Comparison of ENCODE assay signal across 8 cellular contexts in the genomic region with DNA sequence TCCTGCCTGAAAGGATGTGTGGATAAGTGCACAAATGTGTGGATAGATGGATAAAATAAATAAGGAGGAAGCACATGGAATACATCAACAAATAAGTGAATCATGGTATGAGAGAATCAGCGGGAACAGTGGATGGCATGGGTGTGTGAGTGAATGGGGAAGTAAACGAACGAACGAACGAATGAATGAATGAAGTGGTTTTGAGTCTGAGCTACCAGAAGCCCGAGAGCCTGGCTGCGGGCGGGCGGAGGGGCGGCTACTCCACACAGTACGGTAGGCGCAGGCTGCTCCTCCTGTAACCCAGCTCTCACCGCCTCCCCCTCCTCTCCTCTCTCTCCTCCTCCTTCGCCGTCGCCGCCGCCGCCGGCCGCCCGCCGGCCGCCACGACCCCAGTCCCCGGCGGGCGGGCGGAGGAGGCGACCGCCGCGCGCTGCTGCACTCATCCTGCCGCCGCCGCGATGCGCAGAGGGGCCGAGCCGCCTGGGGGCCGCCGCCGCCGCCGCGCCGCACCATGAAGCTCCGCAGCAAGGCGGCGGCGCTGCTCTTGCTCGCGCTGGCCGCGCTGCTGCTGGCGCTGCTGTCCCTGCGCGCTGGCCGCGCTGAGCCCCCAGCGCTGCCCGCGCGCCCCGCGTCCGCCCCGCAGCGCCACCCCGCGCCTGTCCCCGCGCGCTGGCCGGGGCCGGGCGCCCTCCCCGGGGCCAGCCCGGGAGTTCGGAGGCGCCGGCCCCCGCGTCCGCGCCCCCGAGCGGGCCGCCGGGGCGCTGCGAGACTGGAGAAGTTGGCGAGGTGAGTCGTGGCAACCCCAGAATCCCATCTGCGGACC. TPM values are rescaled to one million over a fixed set of nuclear protein-coding genes. Genes with fewer than 3 reads are reported as not detected.
DNase-seq lines count a peak whose midpoint lies in the region; ATAC-seq and TF ChIP-seq lines count a peak whose summit lies in the region.

GXYLT2 (plus strand) TSS at position 324 of the 823 bp plus-strand sequence; CDS start at position 512, 188 bp downstream.

- peaks cover 9% of the 10 kb centered on the region for H3K4me1 Mint-ChIP-seq in activated CD4-positive, alpha-beta T cell treated with anti-CD3 and anti-CD28 coated beads, Interleukin-2, amount 10 ng/mL, durations not matched to agents 7 days and 5 days
- H3K4me1 Mint-ChIP-seq in endothelial cell (ENCODE audit: unreplicated experiment), result peaks cover 24% of the 10 kb centered on the region
- peaks cover 7% of the 10 kb centered on the region for H3K4me1 Mint-ChIP-seq in memory B cell

- H3K4me3 Mint-ChIP-seq in activated CD4-positive, alpha-beta T cell treated with anti-CD3 and anti-CD28 coated beads, Interleukin-2, amount 10 ng/mL, durations not matched to agents 7 days and 5 days, result peak within 1 kb of the TSS; percentile 69
- H3K4me3 Mint-ChIP-seq in endothelial cell (ENCODE audit: unreplicated experiment) (peak within 1 kb of the TSS; percentile 99), memory B cell (peak within 1 kb of the TSS; percentile 78)

- H3K27ac Mint-ChIP-seq in activated CD4-positive, alpha-beta T cell treated with anti-CD3 and anti-CD28 coated beads, Interleukin-2, amount 10 ng/mL, durations not matched to agents 7 days and 5 days, result no peak within 1 kb of the TSS
- H3K27ac Mint-ChIP-seq in endothelial cell (ENCODE audit: unreplicated experiment) (no peak within 1 kb of the TSS), memory B cell (no peak within 1 kb of the TSS)

- H3K9me3 Mint-ChIP-seq in activated CD4-positive, alpha-beta T cell treated with anti-CD3 and anti-CD28 coated beads, Interleukin-2, amount 10 ng/mL, durations not matched to agents 7 days and 5 days, result peaks cover 9% of the 10 kb centered on the region
- H3K9me3 Mint-ChIP-seq in endothelial cell (ENCODE audit: unreplicated experiment), result no peaks in the 10 kb centered on the region
- no peaks in the 10 kb centered on the region for H3K9me3 Mint-ChIP-seq in memory B cell

- TF ChIP-seq CTCF in endothelial cell (IDR thresholded peaks at IDR 0.05; ENCODE audit: unreplicated experiment), result no peak

- peaks cover 80% of the 10 kb centered on the region for H3K27me3 Mint-ChIP-seq in activated CD4-positive, alpha-beta T cell treated with anti-CD3 and anti-CD28 coated beads, Interleukin-2, amount 10 ng/mL, durations not matched to agents 7 days and 5 days
- H3K27me3 Mint-ChIP-seq in endothelial cell (ENCODE audit: unreplicated experiment) (peaks cover 3% of the 10 kb centered on the region), memory B cell (peaks cover 31% of the 10 kb centered on the region)

- peak; percentile 66 for ATAC-seq in memory B cell (ENCODE audit: low read depth)

- no peaks in the 10 kb centered on the region for H3K36me3 Mint-ChIP-seq in activated CD4-positive, alpha-beta T cell treated with anti-CD3 and anti-CD28 coated beads, Interleukin-2, amount 10 ng/mL, durations not matched to agents 7 days and 5 days (ENCODE audit: low read depth)
- H3K36me3 Mint-ChIP-seq in endothelial cell (ENCODE audit: low read depth, unreplicated experiment) (peaks cover 3% of the 10 kb centered on the region), memory B cell (no peaks in the 10 kb centered on the region)

- DNase-seq in DMS114 treated with DMSO at 0.1 percent for 48 hours (lab: John Stamatoyannopoulos, UW; ENCODE audit: unreplicated experiment) (peak; percentile 17), HCEC 1CT (peak; percentile 77), NCI-H2171 (lab: John Stamatoyannopoulos, UW) (peak; percentile 18), endothelial cell (ENCODE audit: low spot score) (peak; percentile 58), memory B cell (ENCODE audit: low spot score in 2 of 2) (peak in 1 of 2 donors; percentile 13), DMS153 (lab: John Stamatoyannopoulos, UW) (no peak)
- peak; percentile 20 for DNase-seq in activated CD4-positive, alpha-beta T cell treated with anti-CD3 and anti-CD28 coated beads, Interleukin-2, amount 10 ng/mL, durations not matched to agents 7 days and 5 days
- peak; percentile 1 to 6 for DNase-seq in stimulated activated CD8-positive, alpha-beta memory T cell treated with anti-CD3 and anti-CD28 coated beads, Interleukin-7, amount 100 ng/mL, for 48 hours (ENCODE audit: extremely low read depth in 1 of 2, low read depth in 1 of 2)

- CTCF ChIA-PET in activated CD4-positive, alpha-beta T cell treated with anti-CD3 and anti-CD28 coated beads, Interleukin-2, amount 10 ng/mL, durations not matched to agents 7 days and 5 days (lab: Charles Lee), result interaction anchor here (1.0 kb wide), 1 partner anchor 40 kb away, joined by 3 read pairs; the partner anchor contains the start of gene SHQ1

- POLR2A ChIA-PET in activated CD4-positive, alpha-beta T cell treated with anti-CD3 and anti-CD28 coated beads, Interleukin-2, amount 10 ng/mL, durations not matched to agents 7 days and 5 days (lab: Charles Lee), result no interaction called here

RNA-seq across cellular contexts. Expression of gene GXYLT2, which starts in this region (rescaled TPM):
- total RNA-seq in activated CD4-positive, alpha-beta T cell treated with anti-CD3 and anti-CD28 coated beads, Interleukin-2, amount 10 ng/mL, durations not matched to agents 7 days and 5 days, result not detected
- 1.8 TPM for total RNA-seq in endothelial cell (ENCODE audit: unreplicated experiment)

Comparison
In these comparisons a context has a peak if more than half of its experiments do, and no peak if none do; other contexts are left out.
1. Peak in DNase-seq in activated CD4-positive, alpha-beta T cell treated with anti-CD3 and anti-CD28 coated beads, Interleukin-2, amount 10 ng/mL, durations not matched to agents 7 days and 5 days; RNA of the gene not detected or under 1 TPM.